ENCODE assay signal across 16 cellular contexts in the genomic region with DNA sequence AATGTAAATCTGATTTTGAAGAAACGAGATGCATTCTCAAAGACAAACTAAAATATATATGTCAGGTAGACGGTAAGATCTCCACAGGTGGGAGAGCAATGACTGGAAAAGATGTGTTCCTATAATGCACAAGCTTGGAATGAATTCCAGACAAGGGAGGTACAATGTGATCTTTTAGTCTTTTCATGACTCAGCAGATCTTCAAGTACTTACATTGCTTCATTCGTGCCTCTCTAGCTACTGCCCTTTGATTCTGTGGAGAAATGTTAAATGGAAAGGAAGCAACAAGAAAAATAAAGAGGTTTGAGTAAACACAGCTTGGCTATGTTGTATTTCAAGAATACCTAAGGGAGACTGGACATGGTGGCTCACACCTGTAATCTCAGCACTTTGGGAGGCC.
DNase-seq lines count a peak whose midpoint lies in the region; ATAC-seq, FAIRE-seq and TF ChIP-seq lines count a peak whose summit lies in the region.
"Had no signal": no experiment of that assay in that cellular context is flagged by ENCODE, and none has a peak within 500 bp of the region (broad histone marks: within the 10 kb centered on the region; RNA-seq: fewer than 3 reads in every experiment).

No MANE protein-coding gene starts in this region.

- no peak overlapping the region for H3K4me2 ChIP-seq in HepG2 (ENCODE audit: low read depth, low read length)
- H3K4me2 ChIP-seq in H1 (ENCODE audit: insufficient read depth in 1 of 2, low read depth in 2 of 2, low read length in 2 of 2): no peak overlapping the region
- H3K4me2 ChIP-seq: BLaER1 treated with 17β-estradiol and CSF1 and Interleukin-3, amounts not matched to agents 10 nM and 100 nM; GM23338 had no signal

- H2BK5ac ChIP-seq in H1 (ENCODE audit: low read depth, low read length): no peak overlapping the region

- H2BK15ac ChIP-seq in H1 (ENCODE audit: low read length): no peak overlapping the region

- BruUV-seq in HepG2 (replicated peaks; lab: Mats Ljungman, UMichigan): no TSS peak

- no peak for ATAC-seq in HepG2
- no peak for ATAC-seq in right lobe of liver
- ATAC-seq in stimulated activated naive B cell treated with anti-CD40 and anti-IgM and Interleukin-4, amounts not matched to agents 10 μg/mL and 1 μg/mL and 100 μg/mL, for 72 hours (replicated peaks): no peak
- ATAC-seq: CD8-positive, alpha-beta T cell; GM23338; HCT116 had no signal

- H4K91ac ChIP-seq in H1 (replicated peaks; ENCODE audit: insufficient read length, low read length): no peak overlapping the region

- H3K14ac ChIP-seq in H1 (ENCODE audit: insufficient read length): no peak overlapping the region

- TF ChIP-seq CTCF in HepG2 (CRISPR knock-in tag; IDR thresholded peaks at IDR 0.05): no peak
- no peak for TF ChIP-seq CTCF in right lobe of liver (IDR thresholded peaks at IDR 0.05)
- no peak for TF ChIP-seq CTCF in D721Med (IDR thresholded peaks at IDR 0.05; ENCODE audit: insufficient read depth, missing control alignments)
- no peak for TF ChIP-seq CTCF in H1 (IDR thresholded peaks at IDR 0.05; ENCODE audit: control extremely low read depth in 1 of 3, insufficient read depth in 1 of 3, low read depth in 1 of 3, low read length in 3 of 3)
- TF ChIP-seq CTCF in GM13977 (IDR thresholded peaks at IDR 0.05; ENCODE audit: extremely low read depth, insufficient read depth, missing control alignments): no peak

- H3K27ac ChIP-seq in HepG2 (ENCODE audit: extremely low read length, insufficient read depth, low read length) (no peak overlapping the region), right lobe of liver (no peak overlapping the region), H1 (ENCODE audit: low read depth, low read length) (no peak overlapping the region)
- H3K27ac ChIP-seq: BLaER1 treated with 17β-estradiol and CSF1 and Interleukin-3, amounts not matched to agents 10 nM and 100 nM had no signal

- H3K4me1 Mint-ChIP-seq in stimulated activated naive B cell treated with anti-CD40 and anti-IgM and Interleukin-4, amounts not matched to agents 10 μg/mL and 1 μg/mL and 100 μg/mL, for 72 hours: no peaks in the 10 kb centered on the region
- H3K4me1 Mint-ChIP-seq: B cell, GM23338 had no signal

- H3K4me1 ChIP-seq in HepG2 (ENCODE audit: insufficient read depth, low read length) (no peaks in the 10 kb centered on the region), right lobe of liver (no peaks in the 10 kb centered on the region), H1 (replicated peaks in 1 of 4; ENCODE audit: control insufficient read depth in 3 of 4, insufficient read depth in 4 of 4, low read length in 3 of 4) (no peaks in the 10 kb centered on the region)
- H3K4me1 ChIP-seq: BLaER1 treated with 17β-estradiol and CSF1 and Interleukin-3, amounts not matched to agents 10 nM and 100 nM had no signal

- H2AFZ ChIP-seq in HepG2 (ENCODE audit: low read length): no peak overlapping the region
- no peak overlapping the region for H2AFZ ChIP-seq in H1 (ENCODE audit: low read length)
- H2AFZ ChIP-seq: GM23338 had no signal

- no peaks in the 10 kb centered on the region for H3K9me3 ChIP-seq in HepG2 (ENCODE audit: low read length)
- no peaks in the 10 kb centered on the region for H3K9me3 ChIP-seq in right lobe of liver
- no peaks in the 10 kb centered on the region for H3K9me3 ChIP-seq in H1 (ENCODE audit: insufficient read depth in 2 of 2, low read depth in 1 of 2, low read length in 1 of 2)

- no peak for FAIRE-seq in HepG2 (lab: Jason Lieb, UNC)
- peak; percentile 38 for FAIRE-seq in D721Med (lab: Jason Lieb, UNC)
- FAIRE-seq in H1 (lab: Jason Lieb, UNC): no peak
- FAIRE-seq: G401.6, GM12891, GM18507 had no signal

- H2BK12ac ChIP-seq in H1 (ENCODE audit: low read depth, low read length): no peak overlapping the region

- no peak overlapping the region for H2BK20ac ChIP-seq in H1 (ENCODE audit: low read length)

- POLR2A ChIA-PET in HepG2 (lab: Yijun Ruan, JAX): no interaction called here
- POLR2A ChIA-PET in H1 (lab: Charles Lee; ENCODE audit: partially characterized antibody): no interaction called here

- no peaks in the 10 kb centered on the region for H3K36me3 Mint-ChIP-seq in stimulated activated naive B cell treated with anti-CD40 and anti-IgM and Interleukin-4, amounts not matched to agents 10 μg/mL and 1 μg/mL and 100 μg/mL, for 72 hours
- H3K36me3 Mint-ChIP-seq: CD8-positive, alpha-beta T cell had no signal

- H3K27me3 Mint-ChIP-seq in stimulated activated naive B cell treated with anti-CD40 and anti-IgM and Interleukin-4, amounts not matched to agents 10 μg/mL and 1 μg/mL and 100 μg/mL, for 72 hours: peaks cover 16 to 26% of the 10 kb centered on the region in 2 donors

- no peaks in the 10 kb centered on the region for H3K79me1 ChIP-seq in H1 (ENCODE audit: low read depth, low read length)

- H3K4me3 Mint-ChIP-seq in stimulated activated naive B cell treated with anti-CD40 and anti-IgM and Interleukin-4, amounts not matched to agents 10 μg/mL and 1 μg/mL and 100 μg/mL, for 72 hours: no peak overlapping the region
- H3K4me3 Mint-ChIP-seq: B cell; CD8-positive, alpha-beta T cell; GM23338; HFFc6 had no signal

- H3K9ac ChIP-seq in HepG2 (ENCODE audit: insufficient read depth, low read depth, low read length) (no peak overlapping the region), H1 (replicated peaks in 1 of 4; ENCODE audit: extremely low read depth in 1 of 4, low read depth in 3 of 4, low read length in 3 of 4) (no peak overlapping the region)
- H3K9ac ChIP-seq: BLaER1 treated with 17β-estradiol and CSF1 and Interleukin-3, amounts not matched to agents 10 nM and 100 nM had no signal

- no peak overlapping the region for H2AK5ac ChIP-seq in H1 (ENCODE audit: low read depth, low read length)

- H4K8ac ChIP-seq in H1 (ENCODE audit: extremely low read depth, insufficient read depth, low read length): no peak overlapping the region

- no peak overlapping the region for H3K23ac ChIP-seq in H1 (ENCODE audit: insufficient read length)

- H3K4me3 ChIP-seq in HepG2 (replicated peaks in 1 of 3; ENCODE audit: insufficient read depth in 1 of 3, low read depth in 2 of 3, low read length in 3 of 3) (no peak overlapping the region), right lobe of liver (no peak overlapping the region), H1 (ENCODE audit: extremely low read depth in 1 of 4, insufficient read depth in 2 of 4, low read depth in 3 of 4, low read length in 4 of 4) (no peak overlapping the region)
- H3K4me3 ChIP-seq: BLaER1 treated with 17β-estradiol and CSF1 and Interleukin-3, amounts not matched to agents 10 nM and 100 nM; GM23338 had no signal

- intact Hi-C loops in HepG2 (cut with micrococcal nuclease; ENCODE audit: unreplicated experiment) (no loop called here), right lobe of liver (cut with DNase I) (no loop called here)

- no peaks in the 10 kb centered on the region for H3K79me2 ChIP-seq in HepG2 (ENCODE audit: insufficient read depth, low read length)
- H3K79me2 ChIP-seq in H1 (ENCODE audit: control insufficient read depth in 1 of 2, insufficient read depth in 2 of 2, low read length in 2 of 2): no peaks in the 10 kb centered on the region

- in situ Hi-C loops in HepG2 (cut with HindIII; ENCODE audit: extremely low pct_ligation_motif_present, low pct_unique_long_range_greater_than_20kb) (no loop called here), GM13977 (cut with MboI; ENCODE audit: low pct_unique_long_range_greater_than_20kb, low sequenced_read_pairs, unreplicated experiment) (no loop called here)

- no peaks in the 10 kb centered on the region for H3K23me2 ChIP-seq in H1 (ENCODE audit: low read depth, low read length)

- DNase-seq in HepG2 (ENCODE audit: low spot score): no peak
- no peak for DNase-seq in right lobe of liver
- no peak for DNase-seq in D721Med (ENCODE audit: insufficient read length, low spot score)
- DNase-seq in H1 (ENCODE audit: low read depth in 1 of 2, low spot score in 2 of 2): no peak
- DNase-seq in stimulated activated naive B cell treated with anti-CD40 and anti-IgM and Interleukin-4, amounts not matched to agents 10 μg/mL and 1 μg/mL and 100 μg/mL, for 72 hours: no peak
- DNase-seq in GM13977 (ENCODE audit: low spot score): no peak
- DNase-seq: CD8-positive, alpha-beta T cell; H7; HFFc6 had no signal

- H3K9me3 Mint-ChIP-seq in stimulated activated naive B cell treated with anti-CD40 and anti-IgM and Interleukin-4, amounts not matched to agents 10 μg/mL and 1 μg/mL and 100 μg/mL, for 72 hours: peaks cover 3 to 5% of the 10 kb centered on the region in 2 donors
- H3K9me3 Mint-ChIP-seq: GM23338, HFFc6 had no signal

- no peak for TF ChIP-seq POLR2A in HepG2 (IDR thresholded peaks at IDR 0.05; ENCODE audit: insufficient read depth in 1 of 2, low read depth in 2 of 2, low read length in 2 of 2)
- no peak for TF ChIP-seq POLR2A in right lobe of liver (IDR thresholded peaks at IDR 0.05)
- no peak for TF ChIP-seq POLR2A in H1 (IDR thresholded peaks at IDR 0.05; ENCODE audit: control extremely low read depth in 1 of 2, low read depth in 2 of 2, low read length in 2 of 2)

- H3K27ac Mint-ChIP-seq in stimulated activated naive B cell treated with anti-CD40 and anti-IgM and Interleukin-4, amounts not matched to agents 10 μg/mL and 1 μg/mL and 100 μg/mL, for 72 hours: no peak overlapping the region
- H3K27ac Mint-ChIP-seq: B cell; CD8-positive, alpha-beta T cell; GM23338; HFFc6 had no signal

- no peak overlapping the region for H3K56ac ChIP-seq in H1 (replicated peaks; ENCODE audit: insufficient read length, low read depth, low read length)

- no peak overlapping the region for H4K5ac ChIP-seq in H1 (ENCODE audit: insufficient read length, low read depth, low read length)

- no peak overlapping the region for H2BK120ac ChIP-seq in H1 (replicated peaks; ENCODE audit: low read depth, low read length)

- H3K27me3 ChIP-seq in HepG2 (ENCODE audit: control insufficient read depth in 1 of 2, insufficient read depth in 2 of 2, low read length in 2 of 2): peaks cover 0 to 6% of the 10 kb centered on the region in 2 experiments; a peak in 2 of 5 replicates
- H3K27me3 ChIP-seq in right lobe of liver: no peaks in the 10 kb centered on the region
- no peaks in the 10 kb centered on the region for H3K27me3 ChIP-seq in H1 (replicated peaks in 1 of 4; ENCODE audit: control insufficient read depth in 3 of 4, extremely low read depth in 1 of 4, insufficient read depth in 3 of 4, low read length in 3 of 4)
- H3K27me3 ChIP-seq: BLaER1 treated with 17β-estradiol and CSF1 and Interleukin-3, amounts not matched to agents 10 nM and 100 nM had no signal

- WGBS in HepG2 (ENCODE audit: low lambda C conversion rate): 2% methylated on average over 3 of the region's 3 CpGs
- WGBS in right lobe of liver (ENCODE audit: insufficient coverage, low coverage, low lambda C conversion rate, missing lambda C conversion rate): 64% methylated on average over 3 of the region's 3 CpGs
- WGBS in H1 (ENCODE audit: extremely low coverage in 1 of 2, insufficient coverage in 1 of 2, insufficient read length in 1 of 2, insufficient replicate concordance in 2 of 2, low coverage in 1 of 2, low lambda C conversion rate in 2 of 2, missing lambda C conversion rate in 1 of 2), 2 experiments: 85% methylated on average over 3 of the region's 3 CpGs; no CpG with 5 or more reads in 1 of the 2 experiments

- H3K18ac ChIP-seq in H1 (ENCODE audit: extremely low read depth, low read length): no peak overlapping the region

- CTCF ChIA-PET in HepG2 (lab: Yijun Ruan, JAX; ENCODE audit: low intra/inter-chr PET ratio, low total read pairs): no interaction called here
- CTCF ChIA-PET in H1 (lab: Charles Lee; ENCODE audit: partially characterized antibody): interaction anchor here (2.4 kb wide), 1 partner anchor 12 kb away, joined by 6 read pairs; no protein-coding TSS in a partner anchor

- TF ChIP-seq RAD21 in HepG2 (CRISPR knock-in tag; IDR thresholded peaks at IDR 0.05): no peak
- no peak for TF ChIP-seq RAD21 in H1 (IDR thresholded peaks at IDR 0.05 in 1 of 2, conservative IDR thresholded peaks at IDR 0.05 in 1 of 2; ENCODE audit: low read depth in 2 of 2, low read length in 2 of 2)

- H4K20me1 ChIP-seq in HepG2 (ENCODE audit: insufficient read depth, low read length): no peaks in the 10 kb centered on the region
- no peaks in the 10 kb centered on the region for H4K20me1 ChIP-seq in H1 (replicated peaks in 1 of 2; ENCODE audit: control insufficient read depth in 1 of 2, insufficient read depth in 2 of 2, low read length in 2 of 2)
- H4K20me1 ChIP-seq: BLaER1 treated with 17β-estradiol and CSF1 and Interleukin-3, amounts not matched to agents 10 nM and 100 nM had no signal

- H3K36me3 ChIP-seq in HepG2 (replicated peaks in 1 of 2; ENCODE audit: control insufficient read depth in 1 of 2, insufficient read depth in 2 of 2, low read length in 2 of 2): no peaks in the 10 kb centered on the region
- H3K36me3 ChIP-seq in right lobe of liver: no peaks in the 10 kb centered on the region
- H3K36me3 ChIP-seq in H1 (ENCODE audit: control insufficient read depth in 2 of 4, insufficient read depth in 4 of 4, low read length in 3 of 4): no peaks in the 10 kb centered on the region
- H3K36me3 ChIP-seq: BLaER1 treated with 17β-estradiol and CSF1 and Interleukin-3, amounts not matched to agents 10 nM and 100 nM had no signal

- TF ChIP-seq EP300 in HepG2 (IDR thresholded peaks at IDR 0.05; ENCODE audit: low read depth in 2 of 2, low read length in 2 of 2) (no peak), HepG2 (CRISPR knock-in tag; IDR thresholded peaks at IDR 0.05; ENCODE audit: borderline replicate concordance) (no peak), H1 (IDR thresholded peaks at IDR 0.05; ENCODE audit: borderline replicate concordance in 1 of 2, low read depth in 2 of 2, low read length in 2 of 2) (no peak)

- H3K4ac ChIP-seq in H1 (replicated peaks; ENCODE audit: insufficient read length, low read depth, low read length): no peak overlapping the region
